ENCODE assay signal across 27 cellular contexts in genomic region chr14:104741108-104741802, GRCh38. TPM values are rescaled to one million over a fixed set of nuclear protein-coding genes. Genes with fewer than 3 reads are reported as not detected.
DNase-seq lines count a peak whose midpoint lies in the region; ATAC-seq, FAIRE-seq and TF ChIP-seq lines count a peak whose summit lies in the region.
"Had no signal": no experiment of that assay in that cellular context is flagged by ENCODE, and none has a peak within 500 bp of the region (broad histone marks: within the 10 kb centered on the region; RNA-seq: fewer than 3 reads in every experiment).

No MANE protein-coding gene starts in this region.

- H3K4me3 Mint-ChIP-seq in natural killer cell, result no peak overlapping the region
- H3K4me3 Mint-ChIP-seq: B cell; CD14-positive monocyte; CD8-positive, alpha-beta memory T cell had no signal

- no peaks in the 10 kb centered on the region for H3K9me3 Mint-ChIP-seq in natural killer cell
- H3K9me3 Mint-ChIP-seq: CD14-positive monocyte; CD8-positive, alpha-beta memory T cell had no signal

- no peak for TF ChIP-seq RAD21 in SK-N-SH (IDR thresholded peaks at IDR 0.05; ENCODE audit: low read length)

- CTCF ChIA-PET in SK-N-SH (lab: Yijun Ruan, JAX) (interaction anchor here (1.4 kb wide), 1 partner anchor 27 kb away, joined by 3 read pairs; no protein-coding TSS in a partner anchor), RWPE1 (lab: Yijun Ruan, JAX) (no interaction called here)

- no peak overlapping the region for H2AFZ ChIP-seq in SK-N-SH (ENCODE audit: low read depth)

- no peaks in the 10 kb centered on the region for H3F3A ChIP-seq in SK-N-SH (replicated peaks; ENCODE audit: insufficient read depth)

- 87% methylated on average over 26 of the region's 29 CpGs for whole genome bisulfite sequencing in SK-N-SH (ENCODE audit: low lambda C conversion rate)

- intact Hi-C loops in kidney (cut with DNase I) (no loop called here), natural killer cell (cut with micrococcal nuclease) (no loop called here)

- no peak for TF ChIP-seq EP300 in SK-N-SH (IDR thresholded peaks at IDR 0.05; ENCODE audit: borderline replicate concordance in 1 of 2, low read depth in 1 of 2, low read length in 1 of 2)

- no peaks in the 10 kb centered on the region for H3K27me3 ChIP-seq in SK-N-SH (ENCODE audit: insufficient read depth)
- H3K27me3 ChIP-seq in skeletal muscle tissue (ENCODE audit: control insufficient read depth in 3 of 3, insufficient read depth in 3 of 3, low read length in 3 of 3), result no peaks in the 10 kb centered on the region
- H3K27me3 ChIP-seq: MG63 had no signal

- H3K9ac ChIP-seq in SK-N-SH (no peak overlapping the region), kidney (ENCODE audit: low read length in 2 of 2) (no peak overlapping the region), skeletal muscle tissue (ENCODE audit: low read depth in 1 of 3, low read length in 3 of 3) (peak overlapping the region in 2 of 3 donors; percentile 33 to 45)

- H3K4me2 ChIP-seq in SK-N-SH, result no peak overlapping the region

- no peaks in the 10 kb centered on the region for H4K20me1 ChIP-seq in SK-N-SH (ENCODE audit: insufficient read depth)

- TF ChIP-seq CTCF in SK-N-SH (IDR thresholded peaks at IDR 0.05) (no peak), RWPE1 (conservative IDR thresholded peaks at IDR 0.05; ENCODE audit: low read depth) (no peak), kidney (IDR thresholded peaks at IDR 0.05; ENCODE audit: borderline replicate concordance, extremely low read depth, insufficient read depth) (no peak), natural killer cell (IDR thresholded peaks at IDR 0.05) (no peak)

- no peaks in the 10 kb centered on the region for H3K79me2 ChIP-seq in SK-N-SH (ENCODE audit: insufficient read depth)

- no peaks in the 10 kb centered on the region for H3K9me2 ChIP-seq in SK-N-SH

- POLR2A ChIA-PET in SK-N-SH (lab: Yijun Ruan, JAX) (no interaction called here), RWPE1 (lab: Yijun Ruan, JAX; ENCODE audit: low non-redundant PET) (no interaction called here)

- H3K27me3 Mint-ChIP-seq in natural killer cell (ENCODE audit: low read depth in 2 of 2), result no peaks in the 10 kb centered on the region
- H3K27me3 Mint-ChIP-seq: B cell; CD8-positive, alpha-beta memory T cell had no signal

- peaks cover 0 to 5% of the 10 kb centered on the region in 2 experiments for H3K36me3 ChIP-seq in SK-N-SH (replicated peaks in 1 of 2; ENCODE audit: control insufficient read depth in 1 of 2, insufficient read depth in 2 of 2, low read length in 1 of 2)
- H3K36me3 ChIP-seq in kidney (ENCODE audit: control insufficient read depth in 1 of 2, insufficient read depth in 2 of 2, low read length in 2 of 2), result peaks cover 12% of the 10 kb centered on the region in 2 donors
- H3K36me3 ChIP-seq in skeletal muscle tissue (ENCODE audit: control insufficient read depth in 3 of 3, insufficient read depth in 3 of 3, low read length in 3 of 3), result peaks cover 75 to 88% (median 84%) of the 10 kb centered on the region in 3 donors
- H3K36me3 ChIP-seq: MG63 had no signal

- peak; percentile 24 for DNase-seq in SK-N-SH
- no peak for DNase-seq in RWPE1 (ENCODE audit: low spot score)
- DNase-seq in kidney, result peak; percentile 61
- DNase-seq in natural killer cell, result no peak
- no peak for DNase-seq in islet precursor cell
- no peak for DNase-seq in NCI-H1105 treated with DMSO at 0.1 percent for 48 hours (lab: John Stamatoyannopoulos, UW)
- DNase-seq: CD8-positive, alpha-beta memory T cell; DMS 273 treated with DMSO at 0.1 percent for 48 hours; DMS79; EL; GDM1; KBM-7; MG63; NCI-H2029; NCI-H526 treated with DMSO at 0.1 percent for 48 hours; RPMI8226; SIG-M5 had no signal

- H3K9me3 ChIP-seq in SK-N-SH (no peaks in the 10 kb centered on the region), kidney (ENCODE audit: control insufficient read depth in 1 of 2, low read length in 2 of 2) (no peaks in the 10 kb centered on the region), skeletal muscle tissue (ENCODE audit: control insufficient read depth in 3 of 3, low read length in 3 of 3) (no peaks in the 10 kb centered on the region)
- H3K9me3 ChIP-seq: MG63 had no signal

- ATAC-seq in SK-N-SH treated with all-trans-retinoic acid at 6 μM for 48 hours (no peak), natural killer cell (no peak)
- ATAC-seq: HCT116 had no signal

- H3K27ac Mint-ChIP-seq in natural killer cell, result no peak overlapping the region
- H3K27ac Mint-ChIP-seq: B cell had no signal

- no peaks in the 10 kb centered on the region for H3K36me3 Mint-ChIP-seq in natural killer cell

- H3K4me3 ChIP-seq in SK-N-SH (ENCODE audit: low read depth in 2 of 2, low read length in 1 of 2) (no peak overlapping the region), kidney (ENCODE audit: low read length in 2 of 2) (no peak overlapping the region), skeletal muscle tissue (ENCODE audit: low read length in 3 of 3) (no peak overlapping the region)
- H3K4me3 ChIP-seq: MG63, SK-N-MC had no signal

- no peak for FAIRE-seq in kidney (lab: Jason Lieb, UNC)
- FAIRE-seq: GM12891, H1, HTR-8/SVneo had no signal

- peaks cover 0 to 2% of the 10 kb centered on the region in 2 donors for H3K4me1 Mint-ChIP-seq in natural killer cell
- H3K4me1 Mint-ChIP-seq: B cell had no signal

- H3K27ac ChIP-seq in SK-N-SH (ENCODE audit: low read depth in 2 of 2, low read length in 1 of 2) (no peak overlapping the region), RWPE1 (peak overlapping the region; percentile 94; the same call in 1 of the 2 replicates), kidney (ENCODE audit: low read depth in 2 of 2, low read length in 2 of 2) (no peak overlapping the region), skeletal muscle tissue (ENCODE audit: low read depth, low read length) (peak overlapping the region; percentile 28)
- H3K27ac ChIP-seq: 22Rv1, SK-N-MC had no signal

- H3K4me1 ChIP-seq in SK-N-SH (ENCODE audit: control insufficient read depth in 1 of 2, insufficient read depth in 2 of 2, low read depth in 1 of 2, low read length in 1 of 2) (peaks cover 0 to 3% of the 10 kb centered on the region in 2 experiments; a peak in 1 of 4 replicates), kidney (ENCODE audit: control insufficient read depth in 1 of 2, insufficient read depth in 1 of 2, low read depth in 1 of 2, low read length in 2 of 2) (peaks cover 0 to 5% of the 10 kb centered on the region in 2 donors), skeletal muscle tissue (ENCODE audit: control insufficient read depth in 3 of 3, insufficient read depth in 3 of 3, low read length in 3 of 3) (peaks cover 31 to 74% (median 37%) of the 10 kb centered on the region in 3 donors)

TF ChIP-seq in SK-N-SH, 30 proteins besides CTCF, POLR2A, EP300 and RAD21:
- TF ChIP-seq MEF2A (IDR thresholded peaks at IDR 0.05; ENCODE audit: borderline replicate concordance, low read depth) (no peak), TAF1 (IDR thresholded peaks at IDR 0.05; ENCODE audit: borderline replicate concordance, low read depth, low read length) (no peak)

TF ChIP-seq in SK-N-SH treated with all-trans-retinoic acid at 6 μM for 48 hours, 23 proteins besides CTCF, POLR2A, EP300 and RAD21:
- TF ChIP-seq PATZ1 (CRISPR knock-in tag; IDR thresholded peaks at IDR 0.05; ENCODE audit: borderline replicate concordance) (no peak), ZFP3 (CRISPR knock-in tag; IDR thresholded peaks at IDR 0.05) (no peak)
TF ChIP-seq in SK-N-SH treated with all-trans-retinoic acid at 6 μM for 48 hours: peak in this region for 0.

RNA-seq across cellular contexts. Expression of gene SIVA1, which starts 11.7 kb away (rescaled TPM):
- polyA plus RNA-seq in SK-N-SH (2012; rRNA removed) (122 and 137 TPM in 2 replicates), kidney (ENCODE audit: insufficient read depth, low read depth, low replicate concordance) (124 TPM)
- polyA plus RNA-seq in SK-N-SH (2012; cell fraction: cytosol; rRNA removed), result 57.2 and 97.8 TPM in 2 replicates
- polyA plus RNA-seq in SK-N-SH (2012; cell fraction: nucleus; rRNA removed), result 109 and 142 TPM in 2 replicates
- total RNA-seq in kidney (65.7 TPM), skeletal muscle tissue (51.7 TPM), natural killer cell (10 to 100 TPM; 59.7 to 74.8 (median 59.8) TPM)

RNA-seq across cellular contexts. Expression of gene ADSS1, which starts 17.2 kb away (rescaled TPM):
- 11.8 and 14.3 TPM in 2 replicates for polyA plus RNA-seq in SK-N-SH (2012; rRNA removed)
- polyA plus RNA-seq in SK-N-SH (2012; cell fraction: cytosol; rRNA removed), result 11.0 and 11.2 TPM in 2 replicates
- polyA plus RNA-seq in SK-N-SH (2012; cell fraction: nucleus; rRNA removed), result 44.6 and 48.8 TPM in 2 replicates
- 7.5 TPM for total RNA-seq in kidney
- 16.5 TPM for polyA plus RNA-seq in kidney (ENCODE audit: insufficient read depth, low read depth, low replicate concordance)
- total RNA-seq in skeletal muscle tissue, result 89.8 TPM
- total RNA-seq in natural killer cell, result 1 to 10 TPM; 2.1 to 2.7 (median 2.5) TPM

RNA-seq across cellular contexts. Expression of gene INF2, which starts 51.8 kb away (rescaled TPM):
- polyA plus RNA-seq in SK-N-SH (2012; rRNA removed) (20.1 and 32.5 TPM in 2 replicates), kidney (ENCODE audit: insufficient read depth, low read depth, low replicate concordance) (58.5 TPM)
- polyA plus RNA-seq in SK-N-SH (2012; cell fraction: cytosol; rRNA removed), result 15.4 and 20.2 TPM in 2 replicates
- polyA plus RNA-seq in SK-N-SH (2012; cell fraction: nucleus; rRNA removed), result 97.9 and 115 TPM in 2 replicates
- total RNA-seq in kidney (82.7 TPM), skeletal muscle tissue (14.6 TPM), natural killer cell (10 to 100 TPM; 12.7 to 21.9 (median 15.3) TPM)

RNA-seq across cellular contexts. Expression of gene AKT1, which starts 54.3 kb away (rescaled TPM):
- polyA plus RNA-seq in SK-N-SH (2012; rRNA removed) (185 and 198 TPM in 2 replicates), kidney (ENCODE audit: insufficient read depth, low read depth, low replicate concordance) (70.6 TPM)
- polyA plus RNA-seq in SK-N-SH (2012; cell fraction: cytosol; rRNA removed), result 99.2 and 137 TPM in 2 replicates
- polyA plus RNA-seq in SK-N-SH (2012; cell fraction: nucleus; rRNA removed), result 365 and 420 TPM in 2 replicates
- total RNA-seq in kidney (125 TPM), skeletal muscle tissue (151 TPM), natural killer cell (100 to 1,000 TPM; 152 to 163 (median 153) TPM)

RNA-seq across cellular contexts. Expression of gene ZBTB42, which starts 59.6 kb away (rescaled TPM):
- polyA plus RNA-seq in SK-N-SH (2012; rRNA removed), result 2.9 and 3.1 TPM in 2 replicates
- 1.4 and 2.2 TPM in 2 replicates for polyA plus RNA-seq in SK-N-SH (2012; cell fraction: cytosol; rRNA removed)
- 1.7 TPM in 2 replicates for polyA plus RNA-seq in SK-N-SH (2012; cell fraction: nucleus; rRNA removed)
- 10.0 TPM for total RNA-seq in kidney
- polyA plus RNA-seq in kidney (ENCODE audit: insufficient read depth, low read depth, low replicate concordance), result 3.9 TPM
- total RNA-seq in skeletal muscle tissue, result 3.7 TPM
- total RNA-seq in natural killer cell, result 1 to 10 TPM; 3.6 to 4.5 (median 3.7) TPM

Comparison
In these comparisons a context has a peak if more than half of its experiments do, and no peak if none do; other contexts are left out.
1. DNase-seq: peak in SK-N-SH (single experiment) and kidney (single experiment); none in RWPE1 (single experiment), natural killer cell (single experiment), islet precursor cell (single experiment) and NCI-H1105 treated with DMSO at 0.1 percent for 48 hours (single experiment).
2. H3K27ac ChIP-seq: peak in RWPE1 (single experiment) and skeletal muscle tissue (single experiment); none in SK-N-SH (0 of 2) and kidney (0 of 2).
3. H3K9ac ChIP-seq: peak in skeletal muscle tissue (2 of 3); none in SK-N-SH (single experiment) and kidney (0 of 2).
4. RNA of gene ADSS1, which starts 17.2 kb away (total RNA-seq): 89.8 TPM in skeletal muscle tissue (single experiment); 7.5 TPM in kidney (single experiment) and 2.1 to 2.7 TPM in natural killer cell; every median in the first group is over 10 times any median in the second.